Comparison of ENCODE assay signal across 1 cellular context in the genomic region with DNA sequence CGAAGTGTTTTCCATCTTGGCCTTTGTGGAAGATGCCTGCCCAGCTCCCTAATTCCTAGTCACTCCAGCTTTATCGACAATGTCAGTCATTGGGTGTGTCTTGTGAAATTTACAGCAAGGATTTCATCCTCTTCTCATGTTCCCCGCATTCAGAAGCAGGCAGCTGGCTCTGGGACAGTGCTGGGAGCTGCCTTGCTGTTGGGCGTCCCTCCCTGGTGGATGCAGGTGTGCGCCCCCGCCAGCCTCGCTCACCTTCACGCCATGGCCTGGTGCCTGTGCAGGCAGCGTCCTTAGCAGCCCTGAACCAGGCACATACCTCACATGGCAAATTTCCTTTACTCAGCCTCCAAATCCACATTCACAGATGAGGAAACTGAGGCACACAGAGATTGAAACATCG.
TF ChIP-seq lines count a peak whose summit lies in the region.

No MANE protein-coding gene starts in this region.

TF ChIP-seq in SK-N-SH, 30 proteins besides CTCF, POLR2A, EP300 and RAD21:
- no peak for TF ChIP-seq SIN3A (IDR thresholded peaks at IDR 0.05; ENCODE audit: borderline replicate concordance, low read depth, low read length)
- no peak for TF ChIP-seq FOXJ3 (CRISPR knock-in tag; IDR thresholded peaks at IDR 0.05)
- no peak for TF ChIP-seq EZH2phosphoT487 (IDR thresholded peaks at IDR 0.05; ENCODE audit: borderline replicate concordance, low read depth)
- TF ChIP-seq, protein P1, sequence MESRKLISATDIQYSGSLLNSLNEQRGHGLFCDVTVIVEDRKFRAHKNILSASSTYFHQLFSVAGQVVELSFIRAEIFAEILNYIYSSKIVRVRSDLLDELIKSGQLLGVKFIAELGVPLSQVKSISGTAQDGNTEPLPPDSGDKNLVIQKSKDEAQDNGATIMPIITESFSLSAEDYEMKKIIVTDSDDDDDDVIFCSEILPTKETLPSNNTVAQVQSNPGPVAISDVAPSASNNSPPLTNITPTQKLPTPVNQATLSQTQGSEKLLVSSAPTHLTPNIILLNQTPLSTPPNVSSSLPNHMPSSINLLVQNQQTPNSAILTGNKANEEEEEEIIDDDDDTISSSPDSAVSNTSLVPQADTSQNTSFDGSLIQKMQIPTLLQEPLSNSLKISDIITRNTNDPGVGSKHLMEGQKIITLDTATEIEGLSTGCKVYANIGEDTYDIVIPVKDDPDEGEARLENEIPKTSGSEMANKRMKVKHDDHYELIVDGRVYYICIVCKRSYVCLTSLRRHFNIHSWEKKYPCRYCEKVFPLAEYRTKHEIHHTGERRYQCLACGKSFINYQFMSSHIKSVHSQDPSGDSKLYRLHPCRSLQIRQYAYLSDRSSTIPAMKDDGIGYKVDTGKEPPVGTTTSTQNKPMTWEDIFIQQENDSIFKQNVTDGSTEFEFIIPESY (IDR thresholded peaks at IDR 0.05; ENCODE audit: borderline replicate concordance, low read depth): no peak
- no peak for TF ChIP-seq TAF1 (IDR thresholded peaks at IDR 0.05; ENCODE audit: borderline replicate concordance, low read depth, low read length)
